In the genomic region with DNA sequence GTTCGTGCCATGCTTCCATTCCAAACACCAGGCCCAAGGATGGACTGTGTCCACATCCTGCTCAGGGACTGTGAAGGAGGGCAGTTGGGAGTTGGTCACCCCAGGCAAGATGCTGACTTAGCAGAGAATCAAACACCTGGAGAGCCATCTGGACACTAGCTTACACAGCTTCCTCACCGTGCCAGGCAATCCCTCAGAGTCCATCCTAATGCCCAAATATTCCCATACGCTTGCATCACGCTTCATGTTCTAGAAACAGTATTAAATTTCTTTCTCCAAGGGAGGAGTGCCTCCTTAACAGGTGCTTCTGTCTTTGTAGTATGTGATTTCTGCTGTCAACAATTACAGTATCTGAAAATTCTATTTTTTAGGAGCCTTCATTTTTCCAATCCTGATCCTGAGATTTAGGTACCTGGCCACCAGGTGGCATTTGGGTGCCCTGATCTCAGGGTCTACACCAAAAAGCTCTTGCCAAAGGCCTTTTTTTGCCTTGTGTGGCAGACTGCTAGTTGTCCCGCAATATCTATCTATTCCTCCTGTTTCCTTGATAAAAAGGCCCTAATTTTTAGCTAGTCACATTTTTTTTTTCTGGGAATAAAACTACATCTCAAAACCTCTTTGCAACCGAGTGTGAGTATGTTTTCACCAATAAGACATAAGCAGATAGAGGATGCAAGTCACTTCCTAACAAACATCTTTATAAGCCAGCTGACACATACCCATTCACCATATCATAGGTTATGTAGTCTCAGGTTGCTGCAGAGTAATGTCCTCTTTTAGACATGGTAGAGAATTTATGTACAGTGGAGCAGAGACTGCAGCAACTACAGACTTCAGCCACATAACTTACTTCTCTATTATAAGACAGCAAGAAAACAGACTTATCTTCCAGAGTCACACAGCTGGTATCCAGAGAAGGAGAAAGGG, we compare ENCODE assay signal across 9 cellular contexts.
DNase-seq lines count a peak whose midpoint lies in the region; ATAC-seq and TF ChIP-seq lines count a peak whose summit lies in the region.
"Had no signal": no experiment of that assay in that cellular context is flagged by ENCODE, and none has a peak within 500 bp of the region (broad histone marks: within the 10 kb centered on the region; RNA-seq: fewer than 3 reads in every experiment).

No MANE protein-coding gene starts in this region.

- CTCF ChIA-PET in activated CD8-positive, alpha-beta T cell treated with anti-CD3 and anti-CD28 coated beads for 36 hours (lab: Charles Lee): interaction anchor here (0.7 to 1.6 kb wide), 11 partner anchors 8 to 230 kb away, joined by 3 to 4 read pairs (median 3); partner anchors contain the start of gene PREP
- CTCF ChIA-PET in activated CD8-positive, alpha-beta T cell treated with anti-CD3 and anti-CD28 coated beads, Interleukin-2, amount 10 ng/mL, durations not matched to agents 7 days and 5 days (lab: Charles Lee): interaction anchor here (0.6 to 4.9 kb wide), 5 partner anchors 11 to 230 kb away, joined by 3 to 21 read pairs (median 5); partner anchors contain the start of gene PREP

- no peaks in the 10 kb centered on the region for H3K36me3 ChIP-seq in OCI-LY3 (replicated peaks; ENCODE audit: low read depth, low read length)
- peaks cover 0 to 56% (median 47%) of the 10 kb centered on the region in 4 donors for H3K36me3 ChIP-seq in stomach

- TF ChIP-seq CTCF in activated CD8-positive, alpha-beta T cell treated with anti-CD3 and anti-CD28 coated beads for 36 hours (IDR thresholded peaks at IDR 0.05): peak; percentile 34
- TF ChIP-seq CTCF in OCI-LY3 (IDR thresholded peaks at IDR 0.05; ENCODE audit: low read depth, low read length): peak; percentile 31
- peak; percentile 19 for TF ChIP-seq CTCF in fibroblast of mammary gland (conservative IDR thresholded peaks at IDR 0.05; ENCODE audit: control insufficient read depth, insufficient read depth, low read depth, low read length)
- peak in 4 of 7 experiments; percentile 11 to 42 (median 34) for TF ChIP-seq CTCF in stomach (IDR thresholded peaks at IDR 0.05)

- H3K9me3 ChIP-seq in OCI-LY3 (ENCODE audit: insufficient read depth, low read length) (no peaks in the 10 kb centered on the region), stomach (no peaks in the 10 kb centered on the region)

- no peaks in the 10 kb centered on the region for H3K9me3 Mint-ChIP-seq in activated CD8-positive, alpha-beta T cell treated with anti-CD3 and anti-CD28 coated beads for 36 hours
- H3K9me3 Mint-ChIP-seq in activated CD8-positive, alpha-beta T cell treated with anti-CD3 and anti-CD28 coated beads, Interleukin-2, amount 10 ng/mL, durations not matched to agents 7 days and 5 days (ENCODE audit: insufficient read depth): no peaks in the 10 kb centered on the region
- H3K9me3 Mint-ChIP-seq: CD8-positive, alpha-beta memory T cell had no signal

- H4K20me1 ChIP-seq in OCI-LY3 (ENCODE audit: insufficient read depth, low read length): no peaks in the 10 kb centered on the region

- no peaks in the 10 kb centered on the region for H3K4me1 Mint-ChIP-seq in activated CD8-positive, alpha-beta T cell treated with anti-CD3 and anti-CD28 coated beads for 36 hours (ENCODE audit: low read depth)
- H3K4me1 Mint-ChIP-seq in activated CD8-positive, alpha-beta T cell treated with anti-CD3 and anti-CD28 coated beads, Interleukin-2, amount 10 ng/mL, durations not matched to agents 7 days and 5 days (ENCODE audit: low read depth): no peaks in the 10 kb centered on the region
- H3K4me1 Mint-ChIP-seq: CD8-positive, alpha-beta memory T cell had no signal

- H2AFZ ChIP-seq in OCI-LY3 (ENCODE audit: low read depth, low read length): no peak overlapping the region

- no peaks in the 10 kb centered on the region for H3K79me2 ChIP-seq in OCI-LY3 (ENCODE audit: low read length)

- no peak overlapping the region for H3K4me2 ChIP-seq in OCI-LY3 (ENCODE audit: low read length)

- no peak overlapping the region for H3K27ac Mint-ChIP-seq in activated CD8-positive, alpha-beta T cell treated with anti-CD3 and anti-CD28 coated beads for 36 hours
- no peak overlapping the region for H3K27ac Mint-ChIP-seq in activated CD8-positive, alpha-beta T cell treated with anti-CD3 and anti-CD28 coated beads, Interleukin-2, amount 10 ng/mL, durations not matched to agents 7 days and 5 days

- H3K27me3 ChIP-seq in OCI-LY3 (ENCODE audit: low read depth, low read length) (no peaks in the 10 kb centered on the region), stomach (no peaks in the 10 kb centered on the region)

- H3K27ac ChIP-seq in OCI-LY3 (ENCODE audit: low read length): no peak overlapping the region
- H3K27ac ChIP-seq in stomach: no peak overlapping the region

- H3K27me3 Mint-ChIP-seq in activated CD8-positive, alpha-beta T cell treated with anti-CD3 and anti-CD28 coated beads for 36 hours: no peaks in the 10 kb centered on the region
- no peaks in the 10 kb centered on the region for H3K27me3 Mint-ChIP-seq in activated CD8-positive, alpha-beta T cell treated with anti-CD3 and anti-CD28 coated beads, Interleukin-2, amount 10 ng/mL, durations not matched to agents 7 days and 5 days (ENCODE audit: low read depth)
- H3K27me3 Mint-ChIP-seq: CD8-positive, alpha-beta memory T cell had no signal

- H3K4me1 ChIP-seq in OCI-LY3 (ENCODE audit: low read length): no peaks in the 10 kb centered on the region
- H3K4me1 ChIP-seq in stomach: peaks cover 0 to 21% (median 14%) of the 10 kb centered on the region in 4 donors

- TF ChIP-seq POLR2A in stomach (IDR thresholded peaks at IDR 0.05): no peak

- H3K4me3 Mint-ChIP-seq in activated CD8-positive, alpha-beta T cell treated with anti-CD3 and anti-CD28 coated beads for 36 hours: no peak overlapping the region
- H3K4me3 Mint-ChIP-seq in activated CD8-positive, alpha-beta T cell treated with anti-CD3 and anti-CD28 coated beads, Interleukin-2, amount 10 ng/mL, durations not matched to agents 7 days and 5 days: no peak overlapping the region
- H3K4me3 Mint-ChIP-seq: CD8-positive, alpha-beta memory T cell had no signal

- peaks cover 42% of the 10 kb centered on the region for H3K36me3 Mint-ChIP-seq in activated CD8-positive, alpha-beta T cell treated with anti-CD3 and anti-CD28 coated beads for 36 hours (ENCODE audit: low read depth)
- peaks cover 36% of the 10 kb centered on the region for H3K36me3 Mint-ChIP-seq in activated CD8-positive, alpha-beta T cell treated with anti-CD3 and anti-CD28 coated beads, Interleukin-2, amount 10 ng/mL, durations not matched to agents 7 days and 5 days (ENCODE audit: low read depth)

- no peak for ATAC-seq in activated CD8-positive, alpha-beta T cell treated with anti-CD3 and anti-CD28 coated beads for 36 hours
- ATAC-seq in activated CD8-positive, alpha-beta T cell treated with anti-CD3 and anti-CD28 coated beads, Interleukin-2, amount 10 ng/mL, durations not matched to agents 7 days and 5 days: no peak
- ATAC-seq in HG02840 (IDR thresholded peaks at IDR 0.05; ENCODE audit: low FRiP score, unreplicated experiment): no peak

- 86 to 96% (median 91%) methylated on average over 6 of the region's 6 CpGs for WGBS in stomach, 5 donors

- no peak overlapping the region for H3K9ac ChIP-seq in OCI-LY3 (ENCODE audit: low read length)

- no peak for TF ChIP-seq EP300 in stomach (IDR thresholded peaks at IDR 0.05)

- POLR2A ChIA-PET in activated CD8-positive, alpha-beta T cell treated with anti-CD3 and anti-CD28 coated beads for 36 hours (lab: Charles Lee): no interaction called here
- POLR2A ChIA-PET in activated CD8-positive, alpha-beta T cell treated with anti-CD3 and anti-CD28 coated beads, Interleukin-2, amount 10 ng/mL, durations not matched to agents 7 days and 5 days (lab: Charles Lee): no interaction called here

- H3K4me3 ChIP-seq in OCI-LY3 (ENCODE audit: low read length) (no peak overlapping the region), fibroblast of mammary gland (ENCODE audit: control insufficient read depth, low read depth, low read length) (no peak overlapping the region), stomach (no peak overlapping the region)

- DNase-seq in activated CD8-positive, alpha-beta T cell treated with anti-CD3 and anti-CD28 coated beads for 36 hours: peak; percentile 14
- no peak for DNase-seq in activated CD8-positive, alpha-beta T cell treated with anti-CD3 and anti-CD28 coated beads, Interleukin-2, amount 10 ng/mL, durations not matched to agents 7 days and 5 days
- no peak for DNase-seq in fibroblast of mammary gland (ENCODE audit: low read depth)
- DNase-seq in stomach: no peak
- no peak for DNase-seq in DMS114 treated with DMSO at 0.1 percent for 48 hours (lab: John Stamatoyannopoulos, UW; ENCODE audit: unreplicated experiment)
- DNase-seq in stimulated activated CD4-positive, alpha-beta T cell treated with anti-CD3 and anti-CD28 coated beads, Interleukin-2, amount 100 ng/mL, for 24 hours: no peak

- intact Hi-C loops in activated CD8-positive, alpha-beta T cell treated with anti-CD3 and anti-CD28 coated beads for 36 hours (cut with micrococcal nuclease): no loop called here
- intact Hi-C loops in stomach (cut with DNase I; ENCODE audit: low total_unique reads): no loop called here
